ENCODE assay signal across 12 cellular contexts in the genomic region with DNA sequence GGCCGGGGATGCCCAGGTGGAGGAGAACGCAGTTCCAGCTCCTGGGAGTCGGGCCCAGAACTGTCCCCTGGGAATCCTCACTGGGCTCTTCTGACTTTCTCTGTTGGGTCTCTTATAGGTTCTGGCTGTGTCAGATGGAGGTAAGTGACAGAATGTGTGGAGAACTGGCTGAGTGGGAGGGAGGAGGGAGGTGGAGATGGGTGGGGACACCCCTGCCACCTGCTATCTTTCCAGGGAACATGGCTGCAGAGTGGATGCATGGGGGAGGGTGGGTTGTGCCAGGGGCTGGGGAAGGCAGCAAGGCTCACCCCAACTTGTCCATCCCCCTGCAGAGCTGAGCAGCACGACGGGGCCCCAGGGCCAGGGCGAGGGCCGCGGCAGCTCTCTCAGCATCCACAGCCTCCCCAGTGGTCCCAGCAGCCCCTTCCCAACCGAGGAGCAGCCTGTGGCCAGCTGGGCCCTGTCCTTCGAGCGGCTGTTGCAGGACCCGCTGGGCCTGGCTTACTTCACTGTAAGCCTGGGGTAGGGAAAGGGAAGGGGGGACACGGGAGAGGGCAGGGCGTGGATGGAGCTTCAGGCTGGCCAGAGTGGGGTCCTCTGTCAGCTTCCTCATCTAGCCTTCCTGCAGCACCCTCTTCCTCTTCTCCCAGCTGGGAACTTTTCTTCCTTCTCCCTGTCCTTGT. TPM values are rescaled to one million over a fixed set of nuclear protein-coding genes. Genes with fewer than 3 reads are reported as not detected.
DNase-seq lines count a peak whose midpoint lies in the region; ATAC-seq and TF ChIP-seq lines count a peak whose summit lies in the region.
"Had no signal": no experiment of that assay in that cellular context is flagged by ENCODE, and none has a peak within 500 bp of the region (broad histone marks: within the 10 kb centered on the region; RNA-seq: fewer than 3 reads in every experiment).

No MANE protein-coding gene starts in this region.

- peaks cover 0 to 22% of the 10 kb centered on the region in 2 donors for H3K4me1 ChIP-seq in esophagus (ENCODE audit: control insufficient read depth in 2 of 2, insufficient read depth in 2 of 2, low read length in 1 of 2)
- H3K4me1 ChIP-seq in neutrophil (ENCODE audit: control insufficient read depth in 1 of 2, insufficient read depth in 1 of 2, low read depth in 1 of 2, low read length in 1 of 2): peaks cover 42 to 68% of the 10 kb centered on the region in 2 experiments

- DNase-seq in NCI-H1105 (lab: John Stamatoyannopoulos, UW) (no peak), GDM1 (lab: John Stamatoyannopoulos, UW) (no peak), foreskin melanocyte (no peak)
- DNase-seq: CD4-positive, CD25-positive, alpha-beta regulatory T cell; NCI-H1694; small intestine; stimulated activated naive CD4-positive, alpha-beta T cell had no signal

- H3K27ac ChIP-seq in 22Rv1 (peak overlapping the region; percentile 70), esophagus (ENCODE audit: low read depth in 2 of 2, low read length in 1 of 2) (peak overlapping the region; percentile 44 to 94), neutrophil (peak overlapping the region; percentile 19)

- H3K27me3 ChIP-seq in esophagus (ENCODE audit: control insufficient read depth in 1 of 2, insufficient read depth in 2 of 2, low read length in 2 of 2) (no peaks in the 10 kb centered on the region), neutrophil (no peaks in the 10 kb centered on the region)

- peaks cover 18 to 36% (median 34%) of the 10 kb centered on the region in 3 donors for H3K4me1 Mint-ChIP-seq in IgD-negative memory B cell

- no peaks in the 10 kb centered on the region for H3K36me3 ChIP-seq in esophagus (ENCODE audit: control insufficient read depth in 2 of 2, insufficient read depth in 2 of 2, low read length in 1 of 2)
- H3K36me3 ChIP-seq in neutrophil: peaks cover 68% of the 10 kb centered on the region

- no peak overlapping the region for H3K4me3 ChIP-seq in esophagus (ENCODE audit: low read depth in 1 of 2, low read length in 2 of 2)
- H3K4me3 ChIP-seq in neutrophil (ENCODE audit: low read depth in 1 of 2, low read length in 1 of 2): no peak overlapping the region

- peak overlapping the region in 1 of 4 donors; percentile 42 for H3K4me3 Mint-ChIP-seq in IgD-negative memory B cell

- H3K27me3 Mint-ChIP-seq in IgD-negative memory B cell: no peaks in the 10 kb centered on the region
- H3K27me3 Mint-ChIP-seq: CD4-positive, CD25-positive, alpha-beta regulatory T cell had no signal

- no peaks in the 10 kb centered on the region for H3K9me3 ChIP-seq in esophagus (ENCODE audit: control insufficient read depth in 2 of 2, insufficient read depth in 1 of 2, low read depth in 1 of 2, low read length in 1 of 2)
- no peaks in the 10 kb centered on the region for H3K9me3 ChIP-seq in neutrophil

- TF ChIP-seq CTCF in 22Rv1 (IDR thresholded peaks at IDR 0.05) (no peak), neutrophil (IDR thresholded peaks at IDR 0.05) (no peak)

- no peaks in the 10 kb centered on the region for H3K9me3 Mint-ChIP-seq in IgD-negative memory B cell
- H3K9me3 Mint-ChIP-seq: CD4-positive, CD25-positive, alpha-beta regulatory T cell had no signal

- H3K27ac Mint-ChIP-seq in IgD-negative memory B cell: peak overlapping the region in 2 of 3 donors; percentile 27 to 51
- H3K27ac Mint-ChIP-seq: CD4-positive, CD25-positive, alpha-beta regulatory T cell had no signal

- WGBS in esophagus, 2 donors: 77 to 82% methylated on average over 14 of the region's 14 CpGs

- H3K36me3 Mint-ChIP-seq in IgD-negative memory B cell: peaks cover 7% of the 10 kb centered on the region

- no peak for ATAC-seq in GM19452 (IDR thresholded peaks at IDR 0.05; ENCODE audit: unreplicated experiment)

RNA-seq across cellular contexts. Expression of a gene that starts 8.3 kb away (rescaled TPM):
- 49.5 TPM for polyA plus RNA-seq in IgD-negative memory B cell
- polyA plus RNA-seq in esophagus: 10 to 100 TPM; 49.7 to 74.5 TPM

RNA-seq across cellular contexts. Expression of a gene that starts 14.5 kb away (rescaled TPM):
- polyA plus RNA-seq in IgD-negative memory B cell: 171 TPM
- 100 to 1,000 TPM in 1 of 2 donors, 10 to 100 TPM in 1; 84.0 to 190 TPM for polyA plus RNA-seq in esophagus

RNA-seq across cellular contexts. Expression of a gene that starts 18.2 kb away (rescaled TPM):
- polyA plus RNA-seq in IgD-negative memory B cell: not detected
- under 1 TPM; 0.13 to 0.49 TPM for polyA plus RNA-seq in esophagus
- polyA plus RNA-seq: CD4-positive, CD25-positive, alpha-beta regulatory T cell had no signal

RNA-seq across cellular contexts. Expression of a gene that starts 34.5 kb away (rescaled TPM):
- polyA plus RNA-seq in IgD-negative memory B cell (not detected), esophagus (under 1 TPM in 1 of 2 donors, not detected in 1; 0.21 TPM)
- polyA plus RNA-seq: CD4-positive, CD25-positive, alpha-beta regulatory T cell; small intestine had no signal

RNA-seq across cellular contexts. Expression of a gene that starts 43.4 kb away (rescaled TPM):
- polyA plus RNA-seq in IgD-negative memory B cell (0.78 TPM), esophagus (10 to 100 TPM; 18.1 to 33.5 TPM)

Comparison
In these comparisons a context has a peak if more than half of its experiments do, and no peak if none do; other contexts are left out.
1. H3K27ac ChIP-seq: peak in every context shown above with its lines; median percentile 70 in 22Rv1; 69 in esophagus; 19 in neutrophil.